22 cellular contexts compared by ENCODE assay signal in the genomic region with DNA sequence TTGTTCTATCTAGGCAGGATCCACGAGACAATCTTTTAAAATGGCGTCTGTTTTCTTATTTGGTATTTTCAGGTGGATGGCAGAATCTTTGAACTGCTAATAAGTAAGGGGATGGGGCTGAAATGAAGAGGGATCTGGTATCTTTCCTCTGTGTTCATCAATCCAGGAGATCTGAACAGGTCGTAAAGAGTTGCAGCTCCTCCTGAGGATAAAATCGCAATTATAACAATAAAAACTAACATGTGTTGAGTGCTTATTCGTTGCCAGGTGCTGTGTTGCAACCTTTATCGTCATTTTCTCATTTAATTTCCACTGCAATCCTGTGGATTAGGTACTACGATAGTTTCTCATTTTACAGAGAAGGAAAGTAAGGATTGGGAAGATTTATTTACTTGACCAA.
"Had no signal": no experiment of that assay in that cellular context is flagged by ENCODE, and none has a peak within 500 bp of the region (broad histone marks: within the 10 kb centered on the region; RNA-seq: fewer than 3 reads in every experiment).

No MANE protein-coding gene starts in this region.

- H3K4me1 ChIP-seq: uterus had no signal

- H3K36me3 Mint-ChIP-seq: naive thymus-derived CD4-positive, alpha-beta T cell; T-cell had no signal

- H3K4me3 ChIP-seq: coronary artery, gastrocnemius medialis, heart right ventricle, mucosa of descending colon, tibial artery, uterus had no signal

- H3K4me3 Mint-ChIP-seq: activated CD8-positive, alpha-beta T cell treated with anti-CD3 and anti-CD28 coated beads, Interleukin-2, amount 10 ng/mL, durations not matched to agents 7 days and 5 days; activated naive CD4-positive, alpha-beta T cell treated with anti-CD3 and anti-CD28 coated beads for 36 hours; activated T-cell treated with anti-CD3 and anti-CD28 coated beads, Interleukin-2, amount 50 U/mL, for 4 hours had no signal

- H3K27ac ChIP-seq: coronary artery, gastrocnemius medialis, heart right ventricle, tibial artery, uterus had no signal

- FAIRE-seq: endometrium had no signal

- DNase-seq: activated CD4-positive, alpha-beta T cell treated with anti-CD3 and anti-CD28 coated beads for 48 hours; activated CD4-positive, CD25-positive, alpha-beta regulatory T cell; activated CD8-positive, alpha-beta T cell treated with anti-CD3 and anti-CD28 coated beads, Interleukin-2, amount 10 ng/mL, durations not matched to agents 7 days and 5 days; activated naive CD4-positive, alpha-beta T cell treated with anti-CD3 and anti-CD28 coated beads for 36 hours; activated T-cell treated with anti-CD3 and anti-CD28 coated beads, Interleukin-2, amount 50 U/mL, for 4 hours; anterior cingulate cortex; gastrocnemius medialis; heart right ventricle; left ventricle myocardium superior; mucosa of descending colon; naive thymus-derived CD4-positive, alpha-beta T cell; nucleus accumbens; posterior cingulate gyrus; stimulated activated CD4-positive, alpha-beta T cell treated with anti-CD3 and anti-CD28 coated beads, Interleukin-2, amount 100 ng/mL, for 24 hours; stimulated activated naive CD8-positive, alpha-beta T cell treated with anti-CD3 and anti-CD28 coated beads, Interleukin-15, Interleukin-2, amounts not matched to agents 100 U/mL and 50 U/mL, for 24 hours; substantia nigra; T-cell; T-helper 9 cell; tibial artery; uterus had no signal

- H3K9me3 Mint-ChIP-seq: activated naive CD4-positive, alpha-beta T cell treated with anti-CD3 and anti-CD28 coated beads for 36 hours; activated T-cell treated with anti-CD3 and anti-CD28 coated beads, Interleukin-2, amount 50 U/mL, for 4 hours; naive thymus-derived CD4-positive, alpha-beta T cell; T-cell had no signal

- H3K9me3 ChIP-seq: gastrocnemius medialis, heart right ventricle, mucosa of descending colon, tibial artery, uterus had no signal

- H3K36me3 ChIP-seq: gastrocnemius medialis, heart right ventricle, tibial artery, uterus had no signal

- ATAC-seq: activated CD8-positive, alpha-beta T cell treated with anti-CD3 and anti-CD28 coated beads, Interleukin-2, amount 10 ng/mL, durations not matched to agents 7 days and 5 days; activated T-cell treated with anti-CD3 and anti-CD28 coated beads, Interleukin-2, amount 50 U/mL, for 4 hours; gastrocnemius medialis; heart right ventricle; left ventricle myocardium superior; mucosa of descending colon; naive thymus-derived CD4-positive, alpha-beta T cell; stimulated activated naive CD8-positive, alpha-beta T cell treated with anti-CD3 and anti-CD28 coated beads, Interleukin-15, Interleukin-2, amounts not matched to agents 100 U/mL and 50 U/mL, for 24 hours; T-cell had no signal

- H3K27ac Mint-ChIP-seq: activated CD8-positive, alpha-beta T cell treated with anti-CD3 and anti-CD28 coated beads, Interleukin-2, amount 10 ng/mL, durations not matched to agents 7 days and 5 days; activated naive CD4-positive, alpha-beta T cell treated with anti-CD3 and anti-CD28 coated beads for 36 hours; naive thymus-derived CD4-positive, alpha-beta T cell; T-cell had no signal
